ENCODE assay signal across 24 cellular contexts in genomic region chr14:105204931-105205717, GRCh38. TPM values are rescaled to one million over a fixed set of nuclear protein-coding genes. Genes with fewer than 3 reads are reported as not detected.
DNase-seq lines count a peak whose midpoint lies in the region; ATAC-seq, FAIRE-seq and TF ChIP-seq lines count a peak whose summit lies in the region.
"Had no signal": no experiment of that assay in that cellular context is flagged by ENCODE, and none has a peak within 500 bp of the region (broad histone marks: within the 10 kb centered on the region; RNA-seq: fewer than 3 reads in every experiment).

No MANE protein-coding gene starts in this region.

- H3K4me3 ChIP-seq in PC-9, result no peak overlapping the region
- H3K4me3 ChIP-seq in kidney (ENCODE audit: low read length in 2 of 2), result no peak overlapping the region
- H3K4me3 ChIP-seq: cardiac muscle cell, gastroesophageal sphincter, GM23248, tibial artery had no signal

- no TSS peak for BruUV-seq in PC-9 (replicated peaks; lab: Mats Ljungman, UMichigan)

- ATAC-seq in CD4-positive, alpha-beta T cell (ENCODE audit: poor library complexity), result no peak
- ATAC-seq: activated CD8-positive, alpha-beta memory T cell treated with anti-CD3 and anti-CD28 coated beads, Interleukin-2, amount 10 ng/mL, durations not matched to agents 7 days and 5 days had no signal

- H3K4me1 Mint-ChIP-seq in CD4-positive, alpha-beta T cell (ENCODE audit: low read depth), result peaks cover 6% of the 10 kb centered on the region
- H3K4me1 Mint-ChIP-seq: endodermal cell had no signal

- H3K4me1 ChIP-seq in PC-9 (replicated peaks; ENCODE audit: insufficient read depth) (peaks cover 17% of the 10 kb centered on the region), kidney (ENCODE audit: control insufficient read depth in 1 of 2, insufficient read depth in 1 of 2, low read depth in 1 of 2, low read length in 2 of 2) (peaks cover 6 to 29% of the 10 kb centered on the region in 2 donors)

- H3K9me3 Mint-ChIP-seq in CD4-positive, alpha-beta T cell, result no peaks in the 10 kb centered on the region
- H3K9me3 Mint-ChIP-seq: activated CD4-positive, alpha-beta T cell treated with anti-CD3 and anti-CD28 coated beads, Interleukin-2, amount 10 ng/mL, durations not matched to agents 7 days and 5 days; endodermal cell; stimulated activated naive CD8-positive, alpha-beta T cell treated with anti-CD3 and anti-CD28 coated beads, Interleukin-15, Interleukin-2, amounts not matched to agents 100 ng/mL and 50 ng/mL, for 24 hours had no signal

- peaks cover 2% of the 10 kb centered on the region for H3K27me3 ChIP-seq in CD4-positive, alpha-beta T cell (ENCODE audit: control insufficient read depth, insufficient read depth, low read length)
- H3K27me3 ChIP-seq in PC-9 (ENCODE audit: insufficient read depth, low read depth), result no peaks in the 10 kb centered on the region
- H3K27me3 ChIP-seq: cardiac muscle cell had no signal

- POLR2A ChIA-PET in CD4-positive, alpha-beta T cell (lab: Charles Lee), result no interaction called here
- POLR2A ChIA-PET in PC-9 (lab: Charles Lee; ENCODE audit: unreplicated experiment), result interaction anchor here (0.6 kb wide), 1 partner anchor 43 kb away, joined by 4 read pairs; the partner anchor contains the start of gene BTBD6

- H2AFZ ChIP-seq in PC-9, result no peak overlapping the region
- H2AFZ ChIP-seq: GM23248 had no signal

- CTCF ChIA-PET in CD4-positive, alpha-beta T cell (lab: Charles Lee), result interaction anchor here (2.1 kb wide), 1 partner anchor 147 kb away, joined by 6 read pairs; no protein-coding TSS in a partner anchor
- CTCF ChIA-PET in PC-9 (lab: Charles Lee), result no interaction called here

- H3K79me2 ChIP-seq in PC-9 (ENCODE audit: low read depth), result no peaks in the 10 kb centered on the region

- H3K9me3 ChIP-seq in CD4-positive, alpha-beta T cell (ENCODE audit: control insufficient read depth, low read length), result no peaks in the 10 kb centered on the region
- H3K9me3 ChIP-seq in PC-9 (ENCODE audit: insufficient read depth, low read depth) (no peaks in the 10 kb centered on the region), kidney (ENCODE audit: control insufficient read depth in 1 of 2, low read length in 2 of 2) (no peaks in the 10 kb centered on the region)
- H3K9me3 ChIP-seq: gastroesophageal sphincter, SK-N-SH, tibial artery had no signal

- no peak overlapping the region for H3K9ac ChIP-seq in kidney (ENCODE audit: low read length in 2 of 2)
- H3K9ac ChIP-seq: GM23248, KMS-11, SK-N-SH had no signal

- FAIRE-seq in kidney (lab: Jason Lieb, UNC), result no peak
- FAIRE-seq: GM18507 had no signal

- H3K36me3 Mint-ChIP-seq in CD4-positive, alpha-beta T cell (ENCODE audit: low read depth), result no peaks in the 10 kb centered on the region
- H3K36me3 Mint-ChIP-seq: activated CD8-positive, alpha-beta memory T cell treated with anti-CD3 and anti-CD28 coated beads, Interleukin-2, amount 10 ng/mL, durations not matched to agents 7 days and 5 days had no signal

- H3K27ac Mint-ChIP-seq in CD4-positive, alpha-beta T cell, result peak overlapping the region; percentile 20
- H3K27ac Mint-ChIP-seq: activated CD4-positive, alpha-beta T cell treated with anti-CD3 and anti-CD28 coated beads, Interleukin-2, amount 10 ng/mL, durations not matched to agents 7 days and 5 days; activated CD8-positive, alpha-beta memory T cell treated with anti-CD3 and anti-CD28 coated beads, Interleukin-2, amount 10 ng/mL, durations not matched to agents 7 days and 5 days; endodermal cell; stimulated activated naive CD8-positive, alpha-beta T cell treated with anti-CD3 and anti-CD28 coated beads, Interleukin-15, Interleukin-2, amounts not matched to agents 100 ng/mL and 50 ng/mL, for 24 hours had no signal

- H3K9me2 ChIP-seq in PC-9 (ENCODE audit: insufficient read depth), result no peaks in the 10 kb centered on the region
- H3K9me2 ChIP-seq: SK-N-SH had no signal

- H3K4me3 Mint-ChIP-seq in CD4-positive, alpha-beta T cell, result no peak overlapping the region
- H3K4me3 Mint-ChIP-seq: activated CD4-positive, alpha-beta T cell treated with anti-CD3 and anti-CD28 coated beads, Interleukin-2, amount 10 ng/mL, durations not matched to agents 7 days and 5 days; activated CD8-positive, alpha-beta memory T cell treated with anti-CD3 and anti-CD28 coated beads, Interleukin-2, amount 10 ng/mL, durations not matched to agents 7 days and 5 days; endodermal cell; stimulated activated naive CD8-positive, alpha-beta T cell treated with anti-CD3 and anti-CD28 coated beads, Interleukin-15, Interleukin-2, amounts not matched to agents 100 ng/mL and 50 ng/mL, for 24 hours had no signal

- intact Hi-C loops in CD4-positive, alpha-beta T cell (cut with DNase I, micrococcal nuclease), result loop anchor here (5.0 kb wide), 3 partner anchors 77 to 327 kb away; partner anchors contain the start of gene BRF1 (in 1 of the 2)
- intact Hi-C loops in PC-9 (cut with micrococcal nuclease; ENCODE audit: unreplicated experiment) (loop anchor here (2.0 to 5.0 kb wide), 3 partner anchors 147 to 278 kb away; no protein-coding TSS in a partner anchor), kidney (cut with DNase I) (loop anchor here (5.0 kb wide), 1 partner anchor 147 kb away; no protein-coding TSS in a partner anchor)

- H4K20me1 ChIP-seq in PC-9 (ENCODE audit: insufficient read depth), result no peaks in the 10 kb centered on the region; the same call in 1 of the 2 replicates

- no peak for DNase-seq in CD4-positive, alpha-beta T cell
- no peak for DNase-seq in PC-9
- DNase-seq in kidney, result no peak
- peak; percentile 31 for DNase-seq in retina
- no peak for DNase-seq in epidermal melanocyte (ENCODE audit: insufficient read length, low spot score)
- DNase-seq in A172 (ENCODE audit: low spot score), result no peak
- no peak for DNase-seq in NCI-H69 (lab: John Stamatoyannopoulos, UW)
- DNase-seq: activated CD4-positive, alpha-beta T cell treated with anti-CD3 and anti-CD28 coated beads, Interleukin-2, amount 10 ng/mL, durations not matched to agents 7 days and 5 days; activated CD8-positive, alpha-beta memory T cell treated with anti-CD3 and anti-CD28 coated beads, Interleukin-2, amount 10 ng/mL, durations not matched to agents 7 days and 5 days; activated naive CD4-positive, alpha-beta T cell treated with anti-CD3 and anti-CD28 coated beads, Interleukin-2, amount 50 U/mL, for 16 hours; cortex of kidney; endodermal cell; GDM1; islet precursor cell; NCI-H1436; SK-N-SH; tibial artery had no signal

- peak overlapping the region; percentile 25; the same call in 1 of the 2 replicates for H3K4me2 ChIP-seq in PC-9
- H3K4me2 ChIP-seq: KMS-11, SK-N-SH had no signal

- H3F3A ChIP-seq in PC-9 (ENCODE audit: insufficient read depth, low read depth), result 0 out of 2 replicates have a peak, but pooled peaks cover 6% of the 10 kb centered on the region

- H3K36me3 ChIP-seq in PC-9 (ENCODE audit: low read depth) (no peaks in the 10 kb centered on the region), kidney (ENCODE audit: control insufficient read depth in 1 of 2, insufficient read depth in 2 of 2, low read length in 2 of 2) (peaks cover 0 to 3% of the 10 kb centered on the region in 2 donors)

- no peak overlapping the region for H3K27ac ChIP-seq in CD4-positive, alpha-beta T cell (ENCODE audit: low read depth, low read length)
- H3K27ac ChIP-seq in PC-9, result no peak overlapping the region
- peak overlapping the region; percentile 65 to 75 for H3K27ac ChIP-seq in kidney (ENCODE audit: low read depth in 2 of 2, low read length in 2 of 2)
- H3K27ac ChIP-seq: cardiac muscle cell, GM23248, KMS-11, tibial artery, VCaP had no signal

- no peak for TF ChIP-seq CTCF in CD4-positive, alpha-beta T cell (IDR thresholded peaks at IDR 0.05)
- TF ChIP-seq CTCF in PC-9 (conservative IDR thresholded peaks at IDR 0.05), result no peak
- no peak for TF ChIP-seq CTCF in kidney (IDR thresholded peaks at IDR 0.05; ENCODE audit: borderline replicate concordance, extremely low read depth, insufficient read depth)

- H3K27me3 Mint-ChIP-seq in CD4-positive, alpha-beta T cell, result peaks cover 11% of the 10 kb centered on the region
- H3K27me3 Mint-ChIP-seq: activated CD4-positive, alpha-beta T cell treated with anti-CD3 and anti-CD28 coated beads, Interleukin-2, amount 10 ng/mL, durations not matched to agents 7 days and 5 days; activated CD8-positive, alpha-beta memory T cell treated with anti-CD3 and anti-CD28 coated beads, Interleukin-2, amount 10 ng/mL, durations not matched to agents 7 days and 5 days; stimulated activated naive CD8-positive, alpha-beta T cell treated with anti-CD3 and anti-CD28 coated beads, Interleukin-15, Interleukin-2, amounts not matched to agents 100 ng/mL and 50 ng/mL, for 24 hours had no signal

RNA-seq across cellular contexts. Expression of gene NUDT14, which starts 24.0 kb away (rescaled TPM):
- 1 to 10 TPM; 9.0 to 9.2 TPM for total RNA-seq in CD4-positive, alpha-beta T cell
- total RNA-seq in PC-9 (2021), result 37.0 and 47.9 TPM in 2 replicates
- 48.6 TPM for total RNA-seq in kidney
- polyA plus RNA-seq in kidney (ENCODE audit: insufficient read depth, low read depth, low replicate concordance), result 59.1 TPM
- 19.9 and 23.1 TPM in 2 replicates for total RNA-seq in A172 (2014; rRNA removed; shearing (Covaris generic))

RNA-seq across cellular contexts. Expression of gene JAG2, which starts 36.5 kb away (rescaled TPM):
- total RNA-seq in CD4-positive, alpha-beta T cell, result 1 to 10 TPM in 1 of 2 experiments, under 1 TPM in 1; 0.66 to 1.3 TPM
- 17.8 and 20.5 TPM in 2 replicates for total RNA-seq in PC-9 (2021)
- 26.1 TPM for total RNA-seq in kidney
- polyA plus RNA-seq in kidney (ENCODE audit: insufficient read depth, low read depth, low replicate concordance), result 6.3 TPM
- 6.5 and 9.8 TPM in 2 replicates for total RNA-seq in A172 (2014; rRNA removed; shearing (Covaris generic))
- polyA plus RNA-seq: GM23248 had no signal

RNA-seq across cellular contexts. Expression of gene BTBD6, which starts 43.2 kb away (rescaled TPM):
- total RNA-seq in CD4-positive, alpha-beta T cell, result 10 to 100 TPM; 36.9 to 37.6 TPM
- total RNA-seq in PC-9 (2021) (9.0 and 12.2 TPM in 2 replicates), kidney (38.9 TPM)
- polyA plus RNA-seq in kidney (ENCODE audit: insufficient read depth, low read depth, low replicate concordance), result 33.3 TPM
- total RNA-seq in A172 (2014; rRNA removed; shearing (Covaris generic)), result not detected in 2 replicates

Comparison
In these comparisons a context has a peak if more than half of its experiments do, and no peak if none do; other contexts are left out.
1. H3K27ac ChIP-seq: peak in kidney (2 of 2); none in CD4-positive, alpha-beta T cell (single experiment) and PC-9 (single experiment).